In genomic region chr2:218354850-218355443, GRCh38 we compare ENCODE assay signal across 34 cellular contexts. TPM values are rescaled to one million over a fixed set of nuclear protein-coding genes. Genes with fewer than 3 reads are reported as not detected.
A peak's percentile ranks its signal among the peaks of the same experiment; 100 is the strongest.
DNase-seq lines count a peak whose midpoint lies in the region; ATAC-seq and TF ChIP-seq lines count a peak whose summit lies in the region.
"Had no signal": no experiment of that assay in that cellular context is flagged by ENCODE, and none has a peak within 500 bp of the region (broad histone marks: within the 10 kb centered on the region; RNA-seq: fewer than 3 reads in every experiment).

No MANE protein-coding gene starts in this region.

- no peak overlapping the region for H2BK15ac ChIP-seq in neuronal stem cell (ENCODE audit: low read length)

- POLR2A ChIA-PET in WTC11 (lab: Charles Lee): no interaction called here

- H3K36me3 Mint-ChIP-seq in WTC11 (peaks cover 14% of the 10 kb centered on the region), progenitor cell of endocrine pancreas (ENCODE audit: insufficient read depth) (peaks cover 6% of the 10 kb centered on the region)

- no peak overlapping the region for H4K8ac ChIP-seq in neuronal stem cell (ENCODE audit: low read depth, low read length)

- H3K4me3 Mint-ChIP-seq in WTC11 (no peak overlapping the region), progenitor cell of endocrine pancreas (ENCODE audit: low read depth) (no peak overlapping the region)
- H3K4me3 Mint-ChIP-seq: activated B cell treated with CpG ODN at 0.5 μM for 24 hours; activated naive CD8-positive, alpha-beta T cell treated with anti-CD3 and anti-CD28 coated beads, Interleukin-2, amount 10 ng/mL, durations not matched to agents 7 days and 5 days; activated T-cell treated with anti-CD3 and anti-CD28 coated beads, Interleukin-2, amount 50 U/mL, for 4 hours; natural killer cell treated with Interleukin-12 subunit alpha and Interleukin-12 subunit beta and Interleukin-15 and Interleukin-18, amount 100 ng/mL, for 72 hours; T-helper 2 cell treated with Interferon-gamma antibody and Interleukin-4, amounts not matched to agents 5 μg/mL and 100 μg/mL, for 36 hours had no signal

- H2AFZ ChIP-seq in neuronal stem cell (ENCODE audit: low read length): no peak overlapping the region

- no peak overlapping the region for H3K23ac ChIP-seq in neuronal stem cell (ENCODE audit: low read depth, low read length, poor library complexity)

- no peak overlapping the region for H3K4ac ChIP-seq in neuronal stem cell (ENCODE audit: low read length)

- H2BK5ac ChIP-seq in neuronal stem cell (ENCODE audit: low read length): no peak overlapping the region

- CTCF ChIA-PET in WTC11 (lab: Charles Lee): interaction anchor here (2.9 kb wide), 1 partner anchor 53 kb away, joined by 22 read pairs; no protein-coding TSS in a partner anchor

- H3K4me1 ChIP-seq in liver (ENCODE audit: control insufficient read depth in 4 of 4, insufficient read depth in 4 of 4, low read length in 3 of 4): peaks cover 0 to 7% (median 4%) of the 10 kb centered on the region in 4 donors
- H3K4me1 ChIP-seq in neuronal stem cell (ENCODE audit: control insufficient read depth in 2 of 2, insufficient read depth in 1 of 2, low read depth in 1 of 2, low read length in 2 of 2): peaks cover 0 to 10% of the 10 kb centered on the region in 2 donors

- no peak for ATAC-seq in WTC11
- no peak for ATAC-seq in GM19463 (IDR thresholded peaks at IDR 0.05; ENCODE audit: unreplicated experiment)
- ATAC-seq: activated T-cell treated with anti-CD3 and anti-CD28 coated beads, Interleukin-2, amount 50 U/mL, for 4 hours; HCT116; natural killer cell treated with Interleukin-12 subunit alpha and Interleukin-12 subunit beta and Interleukin-15 and Interleukin-18, amount 100 ng/mL, for 72 hours; stimulated activated naive CD8-positive, alpha-beta T cell treated with anti-CD3 and anti-CD28 coated beads, Interleukin-15, Interleukin-2, amounts not matched to agents 100 U/mL and 50 U/mL, for 24 hours had no signal

- H3K9ac ChIP-seq in liver (ENCODE audit: low read depth in 1 of 2, low read length in 2 of 2): no peak overlapping the region
- H3K9ac ChIP-seq in neuronal stem cell (ENCODE audit: low read depth, low read length, poor library complexity): no peak overlapping the region
- H3K9ac ChIP-seq: BLaER1 treated with 17β-estradiol and CSF1 and Interleukin-3, amounts not matched to agents 10 nM and 100 nM had no signal

- H3K4me1 Mint-ChIP-seq in WTC11 (peaks cover 16% of the 10 kb centered on the region), progenitor cell of endocrine pancreas (ENCODE audit: low read depth) (peaks cover 15% of the 10 kb centered on the region)

- H3K79me1 ChIP-seq in neuronal stem cell (ENCODE audit: low read depth, low read length): no peaks in the 10 kb centered on the region

- H3K27ac ChIP-seq in liver (ENCODE audit: low read depth in 1 of 2, low read length in 2 of 2) (no peak overlapping the region), neuronal stem cell (replicated peaks; ENCODE audit: low read length) (no peak overlapping the region)
- H3K27ac ChIP-seq: ascending aorta; BLaER1 treated with 17β-estradiol and CSF1 and Interleukin-3, amounts not matched to agents 10 nM and 100 nM; epithelial cell of prostate; right atrium auricular region; thoracic aorta had no signal

- no peak overlapping the region for H3K4me2 ChIP-seq in neuronal stem cell (ENCODE audit: insufficient read depth, low read length, poor library complexity, severe bottlenecking)

- H2BK12ac ChIP-seq in neuronal stem cell (ENCODE audit: low read length): no peak overlapping the region

- H2BK120ac ChIP-seq in neuronal stem cell (ENCODE audit: low read depth, low read length): no peak overlapping the region

- no peak overlapping the region for H3K14ac ChIP-seq in neuronal stem cell (ENCODE audit: low read length)

- H3K27ac Mint-ChIP-seq in WTC11: no peak overlapping the region
- peak overlapping the region; percentile 41 for H3K27ac Mint-ChIP-seq in progenitor cell of endocrine pancreas
- H3K27ac Mint-ChIP-seq: activated B cell treated with CpG ODN at 0.5 μM for 24 hours; activated naive CD8-positive, alpha-beta T cell treated with anti-CD3 and anti-CD28 coated beads, Interleukin-2, amount 10 ng/mL, durations not matched to agents 7 days and 5 days; natural killer cell treated with Interleukin-12 subunit alpha and Interleukin-12 subunit beta and Interleukin-15 and Interleukin-18, amount 100 ng/mL, for 72 hours; T-helper 2 cell treated with Interferon-gamma antibody and Interleukin-4, amounts not matched to agents 5 μg/mL and 100 μg/mL, for 36 hours had no signal

- H3K9me3 ChIP-seq in liver (ENCODE audit: control insufficient read depth in 4 of 4, low read length in 3 of 4) (peaks cover 0 to 4% (median 1%) of the 10 kb centered on the region in 4 donors), neuronal stem cell (replicated peaks in 1 of 2; ENCODE audit: control insufficient read depth in 2 of 2, insufficient read depth in 1 of 2, low read depth in 1 of 2, low read length in 2 of 2) (no peaks in the 10 kb centered on the region)
- H3K9me3 ChIP-seq: right atrium auricular region had no signal

- H3K18ac ChIP-seq in neuronal stem cell (ENCODE audit: low read length): no peak overlapping the region

- no peak overlapping the region for H4K91ac ChIP-seq in neuronal stem cell (ENCODE audit: low read depth, low read length, poor library complexity)

- TF ChIP-seq RAD21 in liver (IDR thresholded peaks at IDR 0.05): peak in 1 of 2 donors; percentile 35

- WGBS in liver: 59% methylated on average over 20 of the region's 20 CpGs
- WGBS in neuronal stem cell (ENCODE audit: extremely low coverage in 2 of 2, insufficient read length in 2 of 2, insufficient replicate concordance in 1 of 2), 2 donors: no CpG with 5 or more reads among the region's 20 CpGs

- H3K36me3 ChIP-seq in liver (ENCODE audit: control insufficient read depth in 4 of 4, insufficient read depth in 3 of 4, low read depth in 1 of 4, low read length in 3 of 4) (no peaks in the 10 kb centered on the region), neuronal stem cell (replicated peaks in 1 of 2; ENCODE audit: control insufficient read depth in 2 of 2, insufficient read depth in 2 of 2, low read length in 2 of 2) (no peaks in the 10 kb centered on the region)
- H3K36me3 ChIP-seq: ascending aorta; BLaER1 treated with 17β-estradiol and CSF1 and Interleukin-3, amounts not matched to agents 10 nM and 100 nM; right atrium auricular region; thoracic aorta had no signal

- H3K4me3 ChIP-seq in liver (ENCODE audit: low read depth in 1 of 3, low read length in 3 of 3) (no peak overlapping the region), neuronal stem cell (ENCODE audit: low read length in 2 of 2) (no peak overlapping the region)
- H3K4me3 ChIP-seq: ascending aorta; BLaER1 treated with 17β-estradiol and CSF1 and Interleukin-3, amounts not matched to agents 10 nM and 100 nM; right atrium auricular region; thoracic aorta had no signal

- TF ChIP-seq CTCF in WTC11 (IDR thresholded peaks at IDR 0.05) (no peak), liver (IDR thresholded peaks at IDR 0.05; ENCODE audit: low read depth, low read length, missing input control) (no peak), progenitor cell of endocrine pancreas (IDR thresholded peaks at IDR 0.05; ENCODE audit: unreplicated experiment) (no peak)

- DNase-seq in WTC11 (ENCODE audit: low spot score): no peak
- no peak for DNase-seq in progenitor cell of endocrine pancreas (ENCODE audit: low spot score, unreplicated experiment)
- DNase-seq in NCI-H2227 treated with DMSO at 0.1 percent for 48 hours (lab: John Stamatoyannopoulos, UW): no peak
- no peak for DNase-seq in NCI-H128 (lab: John Stamatoyannopoulos, UW; ENCODE audit: unreplicated experiment)
- no peak for DNase-seq in neuronal stem cell (ENCODE audit: low spot score)
- DNase-seq: activated B cell treated with CpG ODN at 0.5 μM for 24 hours; activated CD4-positive, alpha-beta T cell treated with anti-CD3 and anti-CD28 coated beads, Interleukin-2, amount 50 U/mL, for 1 hour; activated gamma-delta T cell treated with Interleukin-2 at 50 U/mL for 16 hours; activated naive CD8-positive, alpha-beta T cell treated with anti-CD3 and anti-CD28 coated beads, Interleukin-2, amount 10 ng/mL, durations not matched to agents 7 days and 5 days; activated T-cell treated with anti-CD3 and anti-CD28 coated beads, Interleukin-2, amount 50 U/mL, for 4 hours; COR-L47; DMS79; GDM1; NCI-H1436; NCI-H2081; NCI-H69; SHP77; stimulated activated CD4-positive, alpha-beta T cell treated with anti-CD3 and anti-CD28 coated beads, Interleukin-2, amount 100 ng/mL, for 24 hours; stimulated activated naive CD8-positive, alpha-beta T cell treated with anti-CD3 and anti-CD28 coated beads, Interleukin-15, Interleukin-2, amounts not matched to agents 100 U/mL and 50 U/mL, for 24 hours had no signal

- H3K27me3 ChIP-seq in liver (ENCODE audit: control insufficient read depth in 4 of 4, insufficient read depth in 4 of 4, low read length in 3 of 4) (no peaks in the 10 kb centered on the region), neuronal stem cell (ENCODE audit: control insufficient read depth in 3 of 3, insufficient read depth in 3 of 3, low read depth in 1 of 3, low read length in 3 of 3) (no peaks in the 10 kb centered on the region)
- H3K27me3 ChIP-seq: ascending aorta; BLaER1 treated with 17β-estradiol and CSF1 and Interleukin-3, amounts not matched to agents 10 nM and 100 nM; right atrium auricular region had no signal

- no peak overlapping the region for H2AK5ac ChIP-seq in neuronal stem cell (ENCODE audit: low read depth, low read length)

- H3K9me3 Mint-ChIP-seq in WTC11 (peaks cover 15% of the 10 kb centered on the region), progenitor cell of endocrine pancreas (ENCODE audit: low read depth) (peaks cover 12% of the 10 kb centered on the region)

- no peaks in the 10 kb centered on the region for H3K27me3 Mint-ChIP-seq in WTC11 (ENCODE audit: low read depth)
- H3K27me3 Mint-ChIP-seq in progenitor cell of endocrine pancreas: no peaks in the 10 kb centered on the region
- H3K27me3 Mint-ChIP-seq: activated B cell treated with CpG ODN at 0.5 μM for 24 hours; natural killer cell treated with Interleukin-12 subunit alpha and Interleukin-12 subunit beta and Interleukin-15 and Interleukin-18, amount 100 ng/mL, for 72 hours had no signal

RNA-seq across cellular contexts. Expression of gene CATIP, which starts 1.7 kb away (rescaled TPM):
- 0.25 to 0.26 TPM in 2 of 3 replicates, not detected in the other for total RNA-seq in WTC11 (2021)
- not detected for total RNA-seq in liver
- under 1 TPM; 0.05 to 0.35 TPM for polyA plus RNA-seq in liver
- total RNA-seq in progenitor cell of endocrine pancreas: 3.3 and 3.8 TPM in 2 replicates
- 0.66 TPM for polyA plus RNA-seq in neuronal stem cell (2013, experiment 1 of 2)
- polyA plus RNA-seq in neuronal stem cell (2013, experiment 2 of 2): 0.80 TPM
- total RNA-seq: activated B cell treated with CpG ODN at 0.5 μM for 24 hours; activated naive CD8-positive, alpha-beta T cell treated with anti-CD3 and anti-CD28 coated beads, Interleukin-2, amount 10 ng/mL, durations not matched to agents 7 days and 5 days; activated T-cell treated with anti-CD3 and anti-CD28 coated beads, Interleukin-2, amount 50 U/mL, for 4 hours; ascending aorta; glomerular endothelial cell; LHCN-M2; lower leg skin; mononuclear cell; natural killer cell treated with Interleukin-12 subunit alpha and Interleukin-12 subunit beta and Interleukin-15 and Interleukin-18, amount 100 ng/mL, for 72 hours; osteocyte; right atrium auricular region; thoracic aorta had no signal

RNA-seq across cellular contexts. Expression of gene SLC11A1, which starts 27.1 kb away (rescaled TPM):
- total RNA-seq in WTC11 (2021): 0.25 to 0.55 TPM (median 0.31 TPM) in 3 replicates
- total RNA-seq in liver: 10 to 100 TPM in 1 of 2 donors, 1 to 10 TPM in 1; 1.4 to 23.0 TPM
- 1 to 10 TPM; 2.7 to 3.8 TPM for polyA plus RNA-seq in liver
- 0.33 and 0.34 TPM in 2 replicates for total RNA-seq in progenitor cell of endocrine pancreas
- polyA plus RNA-seq in neuronal stem cell (2013, experiment 1 of 2): 0.35 TPM
- 0.06 TPM for polyA plus RNA-seq in neuronal stem cell (2013, experiment 2 of 2)
- total RNA-seq: glomerular endothelial cell had no signal

RNA-seq across cellular contexts. Expression of gene CTDSP1, which starts 44.7 kb away (rescaled TPM):
- total RNA-seq in WTC11 (2021) (25.4 to 27.9 TPM (median 27.4 TPM) in 3 replicates), liver (10 to 100 TPM; 46.6 to 66.5 TPM), progenitor cell of endocrine pancreas (102 and 108 TPM in 2 replicates)
- polyA plus RNA-seq in liver: 10 to 100 TPM; 38.3 to 76.5 TPM
- polyA plus RNA-seq in neuronal stem cell (2013, experiment 1 of 2): 39.9 TPM
- polyA plus RNA-seq in neuronal stem cell (2013, experiment 2 of 2): 39.8 TPM
